1 cellular context compared by ENCODE assay signal in the genomic region with DNA sequence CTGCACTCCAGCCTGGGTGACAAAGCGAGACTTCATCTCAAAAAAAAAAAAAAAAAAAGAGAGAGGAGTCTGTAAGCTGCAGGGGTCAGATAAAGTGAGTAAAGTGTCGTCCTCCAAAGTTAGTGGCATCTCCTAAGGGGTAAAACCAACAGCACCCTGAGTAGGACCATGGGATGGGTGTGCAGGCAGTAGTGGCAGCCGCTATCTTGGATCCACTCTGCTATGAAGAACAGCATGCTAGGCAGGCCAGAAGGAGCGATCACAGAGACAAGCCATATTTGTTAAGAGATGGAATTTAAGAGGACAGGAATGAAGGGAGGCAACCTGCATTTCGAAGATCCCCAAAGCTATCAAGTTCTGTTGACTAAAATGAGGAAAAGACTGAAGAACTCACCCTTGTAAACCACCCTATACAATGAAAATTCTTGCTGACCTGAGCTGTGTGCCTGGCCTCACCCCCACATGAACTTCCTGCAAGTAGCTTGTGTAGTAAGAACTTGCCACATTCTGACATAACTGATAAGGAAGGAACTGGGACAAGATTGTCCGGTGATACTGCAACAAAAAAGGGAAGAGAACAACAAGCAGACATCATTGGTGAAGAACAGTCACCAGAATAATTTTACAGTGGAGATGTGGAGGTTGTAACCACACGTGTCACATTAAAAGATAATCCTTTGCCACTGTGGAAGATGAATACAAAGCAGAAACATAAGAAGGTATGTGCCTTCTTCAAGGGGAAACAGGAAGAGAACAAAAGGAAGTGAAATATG.
TF ChIP-seq lines count a peak whose summit lies in the region.

No MANE protein-coding gene starts in this region.

TF ChIP-seq in HepG2, 621 proteins besides CTCF, POLR2A, EP300 and RAD21:
- no peak for TF ChIP-seq ZNF30 (CRISPR knock-in tag; IDR thresholded peaks at IDR 0.05)
- TF ChIP-seq, protein P1, sequence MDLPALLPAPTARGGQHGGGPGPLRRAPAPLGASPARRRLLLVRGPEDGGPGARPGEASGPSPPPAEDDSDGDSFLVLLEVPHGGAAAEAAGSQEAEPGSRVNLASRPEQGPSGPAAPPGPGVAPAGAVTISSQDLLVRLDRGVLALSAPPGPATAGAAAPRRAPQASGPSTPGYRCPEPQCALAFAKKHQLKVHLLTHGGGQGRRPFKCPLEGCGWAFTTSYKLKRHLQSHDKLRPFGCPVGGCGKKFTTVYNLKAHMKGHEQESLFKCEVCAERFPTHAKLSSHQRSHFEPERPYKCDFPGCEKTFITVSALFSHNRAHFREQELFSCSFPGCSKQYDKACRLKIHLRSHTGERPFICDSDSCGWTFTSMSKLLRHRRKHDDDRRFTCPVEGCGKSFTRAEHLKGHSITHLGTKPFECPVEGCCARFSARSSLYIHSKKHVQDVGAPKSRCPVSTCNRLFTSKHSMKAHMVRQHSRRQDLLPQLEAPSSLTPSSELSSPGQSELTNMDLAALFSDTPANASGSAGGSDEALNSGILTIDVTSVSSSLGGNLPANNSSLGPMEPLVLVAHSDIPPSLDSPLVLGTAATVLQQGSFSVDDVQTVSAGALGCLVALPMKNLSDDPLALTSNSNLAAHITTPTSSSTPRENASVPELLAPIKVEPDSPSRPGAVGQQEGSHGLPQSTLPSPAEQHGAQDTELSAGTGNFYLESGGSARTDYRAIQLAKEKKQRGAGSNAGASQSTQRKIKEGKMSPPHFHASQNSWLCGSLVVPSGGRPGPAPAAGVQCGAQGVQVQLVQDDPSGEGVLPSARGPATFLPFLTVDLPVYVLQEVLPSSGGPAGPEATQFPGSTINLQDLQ (CRISPR knock-in tag; IDR thresholded peaks at IDR 0.05) = no peak
- TF ChIP-seq, protein P2, sequence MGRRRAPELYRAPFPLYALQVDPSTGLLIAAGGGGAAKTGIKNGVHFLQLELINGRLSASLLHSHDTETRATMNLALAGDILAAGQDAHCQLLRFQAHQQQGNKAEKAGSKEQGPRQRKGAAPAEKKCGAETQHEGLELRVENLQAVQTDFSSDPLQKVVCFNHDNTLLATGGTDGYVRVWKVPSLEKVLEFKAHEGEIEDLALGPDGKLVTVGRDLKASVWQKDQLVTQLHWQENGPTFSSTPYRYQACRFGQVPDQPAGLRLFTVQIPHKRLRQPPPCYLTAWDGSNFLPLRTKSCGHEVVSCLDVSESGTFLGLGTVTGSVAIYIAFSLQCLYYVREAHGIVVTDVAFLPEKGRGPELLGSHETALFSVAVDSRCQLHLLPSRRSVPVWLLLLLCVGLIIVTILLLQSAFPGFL (CRISPR knock-in tag; IDR thresholded peaks at IDR 0.05) = no peak
- no peak for TF ChIP-seq CCDC6 (CRISPR knock-in tag; IDR thresholded peaks at IDR 0.05)
- TF ChIP-seq SALL1 (CRISPR knock-in tag; IDR thresholded peaks at IDR 0.05) = no peak
- no peak for TF ChIP-seq ZNF782 (CRISPR knock-in tag; IDR thresholded peaks at IDR 0.05; ENCODE audit: borderline replicate concordance)
- TF ChIP-seq STAG1 (CRISPR knock-in tag; IDR thresholded peaks at IDR 0.05) = no peak
- TF ChIP-seq SETDB1 (CRISPR knock-in tag; IDR thresholded peaks at IDR 0.05; ENCODE audit: borderline replicate concordance) = no peak
TF ChIP-seq in HepG2: peak in this region for 0.
